ENCODE assay signal across 31 cellular contexts in genomic region chr2:105496271-105496670, GRCh38.
DNase-seq lines count a peak whose midpoint lies in the region; ATAC-seq, FAIRE-seq and TF ChIP-seq lines count a peak whose summit lies in the region.
"Had no signal": no experiment of that assay in that cellular context is flagged by ENCODE, and none has a peak within 500 bp of the region (broad histone marks: within the 10 kb centered on the region; RNA-seq: fewer than 3 reads in every experiment).

No MANE protein-coding gene starts in this region.

- no peak for ATAC-seq in HepG2
- ATAC-seq in Right ventricle myocardium superior (ENCODE audit: poor library complexity): peak; percentile 78
- no peak for ATAC-seq in stimulated activated naive CD8-positive, alpha-beta T cell treated with anti-CD3 and anti-CD28 coated beads, Interleukin-15, amount 100 ng/mL, for 72 hours
- ATAC-seq: activated CD4-positive, CD25-positive, alpha-beta regulatory T cell treated with anti-CD3 and anti-CD28 coated beads, Interleukin-2, amount 50 U/mL, for 24 hours; activated CD8-positive, alpha-beta T cell treated with anti-CD3 and anti-CD28 coated beads for 36 hours; activated naive CD4-positive, alpha-beta T cell treated with anti-CD3 and anti-CD28 coated beads, Interleukin-2, amount 50 U/mL, for 72 hours; stimulated activated naive CD8-positive, alpha-beta T cell treated with anti-CD3 and anti-CD28 coated beads, Interleukin-15, Interleukin-2, amounts not matched to agents 100 U/mL and 50 U/mL, for 24 hours had no signal

- no peak overlapping the region for H3K9ac ChIP-seq in liver (ENCODE audit: low read depth in 1 of 2, low read length in 2 of 2)
- H3K9ac ChIP-seq in HepG2 (ENCODE audit: insufficient read depth, low read depth, low read length): no peak overlapping the region
- H3K9ac ChIP-seq in neural progenitor cell: no peak overlapping the region
- H3K9ac ChIP-seq: parathyroid adenoma had no signal

- H4K20me1 ChIP-seq in HepG2 (ENCODE audit: insufficient read depth, low read length) (no peaks in the 10 kb centered on the region), neural progenitor cell (ENCODE audit: low read depth) (no peaks in the 10 kb centered on the region)

- TF ChIP-seq POLR2A in HepG2 (IDR thresholded peaks at IDR 0.05; ENCODE audit: insufficient read depth in 1 of 2, low read depth in 2 of 2, low read length in 2 of 2) (no peak), tibial nerve (IDR thresholded peaks at IDR 0.05) (no peak)

- TF ChIP-seq CTCF in liver (IDR thresholded peaks at IDR 0.05; ENCODE audit: low read depth, low read length, missing input control) (no peak), HepG2 (CRISPR knock-in tag; IDR thresholded peaks at IDR 0.05) (no peak), neural progenitor cell (IDR thresholded peaks at IDR 0.05) (no peak), tibial nerve (IDR thresholded peaks at IDR 0.05) (no peak)

- in situ Hi-C loops in HepG2 (cut with HindIII; ENCODE audit: extremely low pct_ligation_motif_present, low pct_unique_long_range_greater_than_20kb): no loop called here

- TF ChIP-seq EP300 in HepG2 (IDR thresholded peaks at IDR 0.05; ENCODE audit: low read depth in 2 of 2, low read length in 2 of 2) (no peak), HepG2 (CRISPR knock-in tag; IDR thresholded peaks at IDR 0.05; ENCODE audit: borderline replicate concordance) (no peak), tibial nerve (IDR thresholded peaks at IDR 0.05) (peak in 1 of 2 donors; percentile 85)

- intact Hi-C loops in HepG2 (cut with micrococcal nuclease; ENCODE audit: unreplicated experiment) (no loop called here), Right ventricle myocardium superior (cut with DNase I) (no loop called here)

- no peaks in the 10 kb centered on the region for H3K36me3 Mint-ChIP-seq in neural progenitor cell

- H3K27me3 ChIP-seq in liver (ENCODE audit: control insufficient read depth in 4 of 4, insufficient read depth in 4 of 4, low read length in 3 of 4): no peaks in the 10 kb centered on the region
- peaks cover 0 to 43% of the 10 kb centered on the region in 2 experiments for H3K27me3 ChIP-seq in HepG2 (ENCODE audit: control insufficient read depth in 1 of 2, insufficient read depth in 2 of 2, low read length in 2 of 2)
- H3K27me3 ChIP-seq in neural progenitor cell: no peaks in the 10 kb centered on the region
- H3K27me3 ChIP-seq in tibial nerve: no peaks in the 10 kb centered on the region
- H3K27me3 ChIP-seq: sigmoid colon had no signal

- H3K27ac ChIP-seq in liver (ENCODE audit: low read depth in 1 of 2, low read length in 2 of 2) (no peak overlapping the region), HepG2 (ENCODE audit: extremely low read length, insufficient read depth, low read length) (no peak overlapping the region), neural progenitor cell (no peak overlapping the region), tibial nerve (peak overlapping the region in 3 of 4 donors; percentile 20 to 64 (median 34))
- H3K27ac ChIP-seq: dorsolateral prefrontal cortex had no signal

- peaks cover 0 to 4% (median 1%) of the 10 kb centered on the region in 4 donors for H3K9me3 ChIP-seq in liver (ENCODE audit: control insufficient read depth in 4 of 4, low read length in 3 of 4)
- no peaks in the 10 kb centered on the region for H3K9me3 ChIP-seq in HepG2 (ENCODE audit: low read length)
- peaks cover 4% of the 10 kb centered on the region for H3K9me3 ChIP-seq in neural progenitor cell (ENCODE audit: low read depth)
- H3K9me3 ChIP-seq in tibial nerve: peaks cover 0 to 22% (median 2%) of the 10 kb centered on the region in 4 donors

- H3K27ac Mint-ChIP-seq in neural progenitor cell: no peak overlapping the region
- no peak overlapping the region for H3K27ac Mint-ChIP-seq in stimulated activated naive CD8-positive, alpha-beta T cell treated with anti-CD3 and anti-CD28 coated beads, Interleukin-15, amount 100 ng/mL, for 72 hours
- H3K27ac Mint-ChIP-seq: activated CD8-positive, alpha-beta T cell treated with anti-CD3 and anti-CD28 coated beads for 36 hours; activated naive CD4-positive, alpha-beta T cell treated with anti-CD3 and anti-CD28 coated beads, Interleukin-2, amount 50 U/mL, for 72 hours; CD4-positive, alpha-beta memory T cell; nephron progenitor cell had no signal

- H3K27me3 Mint-ChIP-seq in neural progenitor cell (ENCODE audit: insufficient read depth, low read depth): peaks cover 5% of the 10 kb centered on the region
- H3K27me3 Mint-ChIP-seq in stimulated activated naive CD8-positive, alpha-beta T cell treated with anti-CD3 and anti-CD28 coated beads, Interleukin-15, amount 100 ng/mL, for 72 hours: peaks cover 9% of the 10 kb centered on the region

- TF ChIP-seq RAD21 in liver (IDR thresholded peaks at IDR 0.05): no peak
- no peak for TF ChIP-seq RAD21 in HepG2 (CRISPR knock-in tag; IDR thresholded peaks at IDR 0.05)

- POLR2A ChIA-PET in HepG2 (lab: Yijun Ruan, JAX): no interaction called here

- H3K4me3 ChIP-seq in liver (ENCODE audit: low read depth in 1 of 3, low read length in 3 of 3): no peak overlapping the region
- H3K4me3 ChIP-seq in HepG2 (replicated peaks in 1 of 3; ENCODE audit: insufficient read depth in 1 of 3, low read depth in 2 of 3, low read length in 3 of 3): no peak overlapping the region
- H3K4me3 ChIP-seq in neural progenitor cell: no peak overlapping the region
- H3K4me3 ChIP-seq in tibial nerve: no peak overlapping the region
- H3K4me3 ChIP-seq: dorsolateral prefrontal cortex, sigmoid colon had no signal

- H3F3A ChIP-seq in neural progenitor cell (ENCODE audit: low read depth): no peaks in the 10 kb centered on the region

- no peaks in the 10 kb centered on the region for H3K79me2 ChIP-seq in HepG2 (ENCODE audit: insufficient read depth, low read length)
- H3K79me2 ChIP-seq in neural progenitor cell (ENCODE audit: low read depth): no peaks in the 10 kb centered on the region
- H3K79me2 ChIP-seq: parathyroid adenoma had no signal

- BruUV-seq in HepG2 (replicated peaks; lab: Mats Ljungman, UMichigan): no TSS peak

- peaks cover 32% of the 10 kb centered on the region for H3K9me3 Mint-ChIP-seq in neural progenitor cell
- peaks cover 12 to 13% of the 10 kb centered on the region in 2 donors for H3K9me3 Mint-ChIP-seq in stimulated activated naive CD8-positive, alpha-beta T cell treated with anti-CD3 and anti-CD28 coated beads, Interleukin-15, amount 100 ng/mL, for 72 hours

- peaks cover 2% of the 10 kb centered on the region for H3K4me1 Mint-ChIP-seq in neural progenitor cell
- no peaks in the 10 kb centered on the region for H3K4me1 Mint-ChIP-seq in stimulated activated naive CD8-positive, alpha-beta T cell treated with anti-CD3 and anti-CD28 coated beads, Interleukin-15, amount 100 ng/mL, for 72 hours
- H3K4me1 Mint-ChIP-seq: CD4-positive, alpha-beta memory T cell; central memory CD8-positive, alpha-beta T cell; nephron progenitor cell had no signal

- H3K4me3 Mint-ChIP-seq in neural progenitor cell: no peak overlapping the region
- no peak overlapping the region for H3K4me3 Mint-ChIP-seq in stimulated activated naive CD8-positive, alpha-beta T cell treated with anti-CD3 and anti-CD28 coated beads, Interleukin-15, amount 100 ng/mL, for 72 hours
- H3K4me3 Mint-ChIP-seq: activated CD8-positive, alpha-beta T cell treated with anti-CD3 and anti-CD28 coated beads for 36 hours; CD4-positive, alpha-beta memory T cell; central memory CD8-positive, alpha-beta T cell; nephron progenitor cell had no signal

- CTCF ChIA-PET in HepG2 (lab: Yijun Ruan, JAX; ENCODE audit: low intra/inter-chr PET ratio, low total read pairs): no interaction called here

- H3K36me3 ChIP-seq in liver (ENCODE audit: control insufficient read depth in 4 of 4, insufficient read depth in 3 of 4, low read depth in 1 of 4, low read length in 3 of 4): no peaks in the 10 kb centered on the region
- no peaks in the 10 kb centered on the region for H3K36me3 ChIP-seq in HepG2 (replicated peaks in 1 of 2; ENCODE audit: control insufficient read depth in 1 of 2, insufficient read depth in 2 of 2, low read length in 2 of 2)
- H3K36me3 ChIP-seq in neural progenitor cell: no peaks in the 10 kb centered on the region
- H3K36me3 ChIP-seq in tibial nerve: no peaks in the 10 kb centered on the region
- H3K36me3 ChIP-seq: sigmoid colon had no signal

- FAIRE-seq in HepG2 (lab: Jason Lieb, UNC): no peak
- no peak for FAIRE-seq in GM19239 (lab: Jason Lieb, UNC)
- FAIRE-seq: H54, keratinocyte, TTC549 had no signal

- H3K4me2 ChIP-seq in HepG2 (ENCODE audit: low read depth, low read length): no peak overlapping the region
- H3K4me2 ChIP-seq in neural progenitor cell: no peak overlapping the region

- H3K4me1 ChIP-seq in liver (ENCODE audit: control insufficient read depth in 4 of 4, insufficient read depth in 4 of 4, low read length in 3 of 4): peaks cover 0 to 3% (median 0%) of the 10 kb centered on the region in 4 donors
- no peaks in the 10 kb centered on the region for H3K4me1 ChIP-seq in HepG2 (ENCODE audit: insufficient read depth, low read length)
- H3K4me1 ChIP-seq in neural progenitor cell: no peaks in the 10 kb centered on the region
- H3K4me1 ChIP-seq in tibial nerve: peaks cover 0 to 25% (median 0%) of the 10 kb centered on the region in 4 donors
- H3K4me1 ChIP-seq: parathyroid adenoma, sigmoid colon had no signal

- no peak overlapping the region for H2AFZ ChIP-seq in HepG2 (ENCODE audit: low read length)
- peak overlapping the region; percentile 27 for H2AFZ ChIP-seq in neural progenitor cell (replicated peaks)
- H2AFZ ChIP-seq: parathyroid adenoma had no signal

- 80% methylated on average over 3 of the region's 3 CpGs for WGBS in liver
- WGBS in HepG2 (ENCODE audit: low lambda C conversion rate): 0% methylated on average over 3 of the region's 3 CpGs
- WGBS in tibial nerve, 2 donors: 46 to 53% methylated on average over 3 of the region's 3 CpGs

- DNase-seq in HepG2 (ENCODE audit: low spot score) (no peak), Right ventricle myocardium superior (peak; percentile 59), neural progenitor cell (ENCODE audit: low spot score) (no peak), tibial nerve (ENCODE audit: low spot score in 2 of 2) (peak; percentile 43 to 49), GM19239 (ENCODE audit: insufficient read length, low spot score) (no peak), HCEC 1CT (no peak)
- DNase-seq in stimulated activated naive CD8-positive, alpha-beta T cell treated with anti-CD3 and anti-CD28 coated beads, Interleukin-15, amount 100 ng/mL, for 72 hours: no peak
- DNase-seq: activated CD8-positive, alpha-beta T cell treated with anti-CD3 and anti-CD28 coated beads for 36 hours; AML-193; aorta; CD4-positive, alpha-beta memory T cell; dorsolateral prefrontal cortex; MM.1S; NCI-H1417; NCI-H2029 treated with DMSO at 0.1 percent for 48 hours; NCI-H345; NCI-H82; nephron progenitor cell; RPMI8226; sigmoid colon; stimulated activated CD4-positive, alpha-beta T cell treated with anti-CD3 and anti-CD28 coated beads, Interleukin-15, amount 100 ng/mL, for 24 hours; stimulated activated naive CD8-positive, alpha-beta T cell treated with anti-CD3 and anti-CD28 coated beads, Interleukin-15, Interleukin-2, amounts not matched to agents 100 U/mL and 50 U/mL, for 24 hours; trophoblast cell had no signal

TF ChIP-seq in liver, 16 proteins besides CTCF, POLR2A, EP300 and RAD21 (continues in another document):
- peak; percentile 20 for TF ChIP-seq SP1 (IDR thresholded peaks at IDR 0.05)
- no peak for TF ChIP-seq RXRA (IDR thresholded peaks at IDR 0.05)

TF ChIP-seq in HepG2, 621 proteins besides CTCF, POLR2A, EP300 and RAD21 (continues in another document):
- TF ChIP-seq SSRP1 (CRISPR knock-in tag; IDR thresholded peaks at IDR 0.05) (no peak), ZNF333 (CRISPR knock-in tag; IDR thresholded peaks at IDR 0.05; ENCODE audit: borderline replicate concordance) (no peak)

Comparison
In these comparisons a context has a peak if more than half of its experiments do, and no peak if none do; other contexts are left out.
1. H3K27ac ChIP-seq: peak in tibial nerve (3 of 4); none in liver (0 of 2), HepG2 (single experiment) and neural progenitor cell (single experiment).
2. DNase-seq: peak in Right ventricle myocardium superior (single experiment) and tibial nerve (2 of 2); none in HepG2 (single experiment), neural progenitor cell (single experiment), GM19239 (single experiment), HCEC 1CT (single experiment) and stimulated activated naive CD8-positive, alpha-beta T cell treated with anti-CD3 and anti-CD28 coated beads, Interleukin-15, amount 100 ng/mL, for 72 hours (0 of 2).